20 cellular contexts compared by ENCODE assay signal in the genomic region with DNA sequence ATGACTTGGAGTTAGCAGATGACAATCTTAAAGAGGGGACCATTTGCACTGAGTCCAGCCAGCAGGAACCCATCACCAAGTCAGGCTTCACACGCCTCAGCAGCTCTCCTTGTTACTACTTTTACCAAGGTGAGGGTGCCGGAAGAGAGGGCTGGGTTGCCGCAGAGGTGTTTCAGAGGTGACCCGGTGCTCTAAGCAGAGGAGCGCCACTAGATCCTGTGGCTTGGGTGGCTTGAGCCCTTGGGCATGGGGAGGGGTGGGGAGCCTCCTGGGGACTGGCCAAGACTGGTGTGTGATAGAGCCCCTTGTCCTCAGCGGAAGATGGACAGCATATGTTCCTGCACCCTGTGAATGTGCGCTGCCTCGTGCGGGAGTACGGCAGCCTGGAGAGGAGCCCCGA.
"Had no signal": no experiment of that assay in that cellular context is flagged by ENCODE, and none has a peak within 500 bp of the region (broad histone marks: within the 10 kb centered on the region; RNA-seq: fewer than 3 reads in every experiment).

No MANE protein-coding gene starts in this region.

- H3K27me3 Mint-ChIP-seq: activated CD4-positive, alpha-beta T cell treated with anti-CD3 and anti-CD28 coated beads, Interleukin-2, amount 10 ng/mL, durations not matched to agents 7 days and 5 days; brain; naive thymus-derived CD8-positive, alpha-beta T cell; stimulated activated naive CD8-positive, alpha-beta T cell treated with anti-CD3 and anti-CD28 coated beads, Interleukin-15, Interleukin-2, amounts not matched to agents 100 ng/mL and 50 ng/mL, for 24 hours had no signal

- H3K4me3 Mint-ChIP-seq: activated CD4-positive, alpha-beta T cell treated with anti-CD3 and anti-CD28 coated beads, Interleukin-2, amount 10 ng/mL, durations not matched to agents 7 days and 5 days; brain; stimulated activated naive CD8-positive, alpha-beta T cell treated with anti-CD3 and anti-CD28 coated beads, Interleukin-15, Interleukin-2, amounts not matched to agents 100 ng/mL and 50 ng/mL, for 24 hours had no signal

- H3K27me3 ChIP-seq: neutrophil, SJCRH30, testis had no signal

- H3K9me3 Mint-ChIP-seq: activated CD4-positive, alpha-beta T cell treated with anti-CD3 and anti-CD28 coated beads, Interleukin-2, amount 10 ng/mL, durations not matched to agents 7 days and 5 days; brain; naive thymus-derived CD8-positive, alpha-beta T cell; stimulated activated naive CD8-positive, alpha-beta T cell treated with anti-CD3 and anti-CD28 coated beads, Interleukin-15, Interleukin-2, amounts not matched to agents 100 ng/mL and 50 ng/mL, for 24 hours had no signal

- H3K4me1 Mint-ChIP-seq: activated CD4-positive, alpha-beta T cell treated with anti-CD3 and anti-CD28 coated beads, Interleukin-2, amount 10 ng/mL, durations not matched to agents 7 days and 5 days; brain; naive thymus-derived CD8-positive, alpha-beta T cell had no signal

- DNase-seq: activated CD4-positive, alpha-beta T cell treated with anti-CD3 and anti-CD28 coated beads, Interleukin-2, amount 10 ng/mL, durations not matched to agents 7 days and 5 days; activated CD8-positive, alpha-beta memory T cell treated with anti-CD3 and anti-CD28 coated beads for 24 hours; activated naive CD4-positive, alpha-beta T cell treated with anti-CD3 and anti-CD28 coated beads, Interleukin-2, amount 50 U/mL, for 16 hours; amygdala; cortex of kidney; effector CD4-positive, alpha-beta T cell; mammary epithelial cell; mucosa of descending colon; naive thymus-derived CD8-positive, alpha-beta T cell; retina; SJCRH30; small intestine; stimulated activated CD4-positive, alpha-beta T cell treated with anti-CD3 and anti-CD28 coated beads, Interleukin-4, amount 100 ng/mL, for 4 hours; stimulated activated CD8-positive, alpha-beta memory T cell treated with anti-CD3 and anti-CD28 coated beads, Interleukin-4, amount 100 ng/mL, for 48 hours; SW 1271; testis had no signal

- H3K4me3 ChIP-seq: mucosa of descending colon, SJCRH30, testis had no signal

- H3K4me1 ChIP-seq: parathyroid adenoma, SJCRH30, testis had no signal

- ATAC-seq: mucosa of descending colon; naive thymus-derived CD8-positive, alpha-beta T cell had no signal

- H3K27ac ChIP-seq: neutrophil, parathyroid adenoma, SJCRH30, testis had no signal

- H3K27ac Mint-ChIP-seq: activated CD4-positive, alpha-beta T cell treated with anti-CD3 and anti-CD28 coated beads, Interleukin-2, amount 10 ng/mL, durations not matched to agents 7 days and 5 days; stimulated activated naive CD8-positive, alpha-beta T cell treated with anti-CD3 and anti-CD28 coated beads, Interleukin-15, Interleukin-2, amounts not matched to agents 100 ng/mL and 50 ng/mL, for 24 hours had no signal

- H3K9me3 ChIP-seq: mucosa of descending colon, SJCRH30, testis had no signal
